In the genomic region with DNA sequence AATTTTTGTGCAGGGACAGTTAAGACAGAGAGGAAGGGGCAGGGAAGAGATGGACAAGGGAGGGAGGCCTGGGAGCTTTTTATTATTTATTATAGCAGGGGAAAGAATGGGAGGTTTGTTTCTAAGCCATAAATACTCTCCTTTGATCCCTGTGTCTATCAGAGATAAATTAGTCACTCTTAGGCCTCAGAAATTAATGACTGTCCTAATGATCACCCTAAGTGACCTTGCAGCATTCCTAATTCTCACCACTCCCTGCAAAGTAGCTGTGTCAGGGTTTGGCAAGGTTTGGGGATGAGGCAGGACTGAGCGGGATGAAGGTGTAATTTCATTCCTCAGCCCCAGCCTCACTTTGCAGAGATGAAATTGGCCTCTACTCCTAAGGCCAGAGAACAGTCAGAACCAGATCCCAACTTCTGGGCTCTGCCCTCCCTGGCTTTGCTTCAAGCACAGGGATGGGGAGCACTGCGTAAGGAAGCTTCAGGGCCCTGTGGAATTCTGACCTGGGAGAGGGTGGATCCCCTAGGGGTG, we compare ENCODE assay signal across 11 cellular contexts.
A peak's percentile ranks its signal among the peaks of the same experiment; 100 is the strongest.
DNase-seq lines count a peak whose midpoint lies in the region; ATAC-seq and TF ChIP-seq lines count a peak whose summit lies in the region.
"Had no signal": no experiment of that assay in that cellular context is flagged by ENCODE, and none has a peak within 500 bp of the region (broad histone marks: within the 10 kb centered on the region; RNA-seq: fewer than 3 reads in every experiment).

No MANE protein-coding gene starts in this region.

- no CpG with 5 or more reads among the region's 2 CpGs for WGBS in IMR-90 (ENCODE audit: extremely low coverage in 2 of 2, insufficient read length in 1 of 2), 2 experiments

- DNase-seq in IMR-90 (no peak), caudate nucleus (lab: John Stamatoyannopoulos, UW) (no peak), medulla oblongata (ENCODE audit: extremely low spot score) (peak; percentile 19), superior temporal gyrus (ENCODE audit: extremely low spot score) (peak; percentile 31), DMS79 (lab: John Stamatoyannopoulos, UW) (no peak), NCI-H2029 (lab: John Stamatoyannopoulos, UW) (no peak)
- DNase-seq: activated gamma-delta T cell, naive B cell, NCI-H748 treated with DMSO at 0.1 percent for 48 hours had no signal

- no peak overlapping the region for H2AK9ac ChIP-seq in IMR-90 (replicated peaks; ENCODE audit: low read depth, low read length, poor library complexity)

- H3K27me3 ChIP-seq in IMR-90 (ENCODE audit: control insufficient read depth, insufficient read depth, low read length), result peaks cover 9% of the 10 kb centered on the region

- dilution Hi-C loops in IMR-90 (cut with HindIII; ENCODE audit: low sequenced_read_pairs, unreplicated experiment), result no loop called here

- H3K79me1 ChIP-seq in IMR-90 (ENCODE audit: low read depth in 1 of 2, low read length in 2 of 2), result no peaks in the 10 kb centered on the region

- no peaks in the 10 kb centered on the region for H3K36me3 ChIP-seq in IMR-90 (ENCODE audit: control insufficient read depth, insufficient read depth, low read length)

- CTCF ChIA-PET in IMR-90 (lab: Yijun Ruan, JAX), result interaction anchor here (0.6 to 1.5 kb wide), 2 partner anchors 44 to 418 kb away, joined by 3 to 6 read pairs; no protein-coding TSS in a partner anchor

- no peaks in the 10 kb centered on the region for H3K9me1 ChIP-seq in IMR-90 (ENCODE audit: insufficient read depth, low read length)

- no peak overlapping the region for H2BK120ac ChIP-seq in IMR-90 (ENCODE audit: low read depth, low read length)

- H3K27ac ChIP-seq in IMR-90 (ENCODE audit: insufficient read depth, low read length) (no peak overlapping the region), caudate nucleus (ENCODE audit: low read depth, low read length) (peak overlapping the region; percentile 79)

- H3K56ac ChIP-seq in IMR-90 (ENCODE audit: extremely low read depth, insufficient read depth, low read length), result no peak overlapping the region

- H3K18ac ChIP-seq in IMR-90 (ENCODE audit: low read depth, low read length), result no peak overlapping the region

- H2AK5ac ChIP-seq in IMR-90 (ENCODE audit: low read depth, low read length), result no peak overlapping the region

- H3K4me2 ChIP-seq in IMR-90 (ENCODE audit: low read depth, low read length), result no peak overlapping the region

- no peak overlapping the region for H3K23ac ChIP-seq in IMR-90 (ENCODE audit: low read depth, low read length)

- no peak overlapping the region for H2BK5ac ChIP-seq in IMR-90 (ENCODE audit: low read depth, low read length, poor library complexity, severe bottlenecking)

- H3K4me3 ChIP-seq in IMR-90 (ENCODE audit: insufficient read depth, low read depth, low read length), result no peak overlapping the region

- H2BK20ac ChIP-seq in IMR-90 (ENCODE audit: low read depth, low read length), result no peak overlapping the region

- TF ChIP-seq RAD21 in IMR-90 (IDR thresholded peaks at IDR 0.05; ENCODE audit: low read length), result no peak

- H2BK15ac ChIP-seq in IMR-90 (ENCODE audit: low read depth, low read length), result no peak overlapping the region

- H3K4me1 ChIP-seq in IMR-90 (ENCODE audit: control insufficient read depth, insufficient read depth, low read length), result peaks cover 2% of the 10 kb centered on the region; the same call in 1 of the 2 replicates

- ATAC-seq in IMR-90 (ENCODE audit: low read depth) (no peak), HG03469 (IDR thresholded peaks at IDR 0.05; ENCODE audit: unreplicated experiment) (no peak), GM18498 (IDR thresholded peaks at IDR 0.05; ENCODE audit: unreplicated experiment) (no peak)

- H4K20me1 ChIP-seq in IMR-90 (ENCODE audit: insufficient read depth, low read length), result no peaks in the 10 kb centered on the region

- H4K8ac ChIP-seq in IMR-90 (ENCODE audit: low read depth in 2 of 2, low read length in 2 of 2), result no peak overlapping the region

- H3K14ac ChIP-seq in IMR-90 (replicated peaks; ENCODE audit: low read depth, low read length), result no peak overlapping the region

- POLR2A ChIA-PET in IMR-90 (lab: Charles Lee; ENCODE audit: unreplicated experiment), result no interaction called here

- no peak for TF ChIP-seq POLR2A in IMR-90 (IDR thresholded peaks at IDR 0.05; ENCODE audit: low read depth, low read length)

- intact Hi-C loops in IMR-90 (cut with micrococcal nuclease), result loop anchor here (2.0 kb wide), 1 partner anchor 260 kb away; no protein-coding TSS in a partner anchor

- no peak for TF ChIP-seq CTCF in IMR-90 (conservative IDR thresholded peaks at IDR 0.05; ENCODE audit: low read depth, low read length)

- no TSS peak for BruUV-seq in IMR-90 (replicated peaks; lab: Mats Ljungman, UMichigan)

- in situ Hi-C loops in IMR-90 (cut with MboI; ENCODE audit: low sequenced_read_pairs), result loop anchor here (5.0 kb wide), 2 partner anchors 409 to 494 kb away; no protein-coding TSS in a partner anchor

- H3K4ac ChIP-seq in IMR-90 (ENCODE audit: low read depth, low read length), result no peak overlapping the region

- no peak overlapping the region for H4K91ac ChIP-seq in IMR-90 (ENCODE audit: insufficient read depth, low read depth, low read length)

- H3K9ac ChIP-seq in IMR-90 (ENCODE audit: low read depth, low read length), result no peak overlapping the region

- no peak overlapping the region for H4K5ac ChIP-seq in IMR-90 (ENCODE audit: low read depth, low read length)

- H2AFZ ChIP-seq in IMR-90 (replicated peaks; ENCODE audit: low read length, poor library complexity), result peak overlapping the region; percentile 72

- H3K9me3 ChIP-seq in IMR-90 (ENCODE audit: control insufficient read depth, insufficient read depth, low read length), result no peaks in the 10 kb centered on the region

TF ChIP-seq in IMR-90, 13 proteins besides CTCF, POLR2A, EP300 and RAD21:
- no peak for TF ChIP-seq NFE2L2 (IDR thresholded peaks at IDR 0.05; ENCODE audit: low read depth, low read length)

Comparison
In these comparisons a context has a peak if more than half of its experiments do, and no peak if none do; other contexts are left out.
1. DNase-seq: peak in medulla oblongata (single experiment) and superior temporal gyrus (single experiment); none in IMR-90 (single experiment), caudate nucleus (0 of 61), DMS79 (single experiment) and NCI-H2029 (single experiment).